1 cellular context compared by ENCODE assay signal in genomic region chr6:43517503-43518357, GRCh38.
TF ChIP-seq lines count a peak whose summit lies in the region.

No MANE protein-coding gene starts in this region.

TF ChIP-seq in A549, 52 proteins besides CTCF, POLR2A, EP300 and RAD21 (continued from another document):
- no peak for TF ChIP-seq ELK1 (IDR thresholded peaks at IDR 0.05; ENCODE audit: low read depth, low read length)
- no peak for TF ChIP-seq ZC3H11A (IDR thresholded peaks at IDR 0.05)
- no peak for TF ChIP-seq FOSL2 (IDR thresholded peaks at IDR 0.05)
- no peak for TF ChIP-seq FOSL2 (CRISPR knock-in tag; IDR thresholded peaks at IDR 0.05)
- no peak for TF ChIP-seq TP53 (CRISPR knock-in tag; IDR thresholded peaks at IDR 0.05)
- no peak for TF ChIP-seq HDAC2 (IDR thresholded peaks at IDR 0.05)
- no peak for TF ChIP-seq PHF8 (IDR thresholded peaks at IDR 0.05; ENCODE audit: borderline replicate concordance, low read depth)
TF ChIP-seq in A549: peak in this region for 0.
